In genomic region chr3:148614463-148614862, GRCh38 we compare ENCODE assay signal across 23 cellular contexts.
"Had no signal": no experiment of that assay in that cellular context is flagged by ENCODE, and none has a peak within 500 bp of the region (broad histone marks: within the 10 kb centered on the region; RNA-seq: fewer than 3 reads in every experiment).

No MANE protein-coding gene starts in this region.

- H3K4me1 ChIP-seq: body of pancreas, spleen, upper lobe of left lung had no signal

- H3K27ac Mint-ChIP-seq: activated B cell treated with CpG ODN at 0.5 μM for 24 hours; activated CD4-positive, alpha-beta T cell treated with anti-CD3 and anti-CD28 coated beads for 36 hours; activated naive CD8-positive, alpha-beta T cell treated with anti-CD3 and anti-CD28 coated beads, Interleukin-2, amount 50 U/mL, for 24 hours; dendritic cell treated with granulocyte-macrophage colony-stimulating factor and Interleukin-4, amounts not matched to agents 40 ng/mL and 50 ng/mL, for 4 days; memory B cell; nephron progenitor cell had no signal

- DNase-seq: activated B cell treated with CpG ODN at 0.5 μM for 24 hours; activated CD4-positive, alpha-beta T cell treated with anti-CD3 and anti-CD28 coated beads for 36 hours; activated CD4-positive, alpha-beta T cell treated with anti-CD3 and anti-CD28 coated beads, Interleukin-2, amount 50 U/mL, for 48 hours; activated CD8-positive, alpha-beta memory T cell treated with anti-CD3 and anti-CD28 coated beads, Interleukin-2, amount 50 U/mL, for 48 hours; activated gamma-delta T cell; activated naive CD4-positive, alpha-beta T cell treated with anti-CD3 and anti-CD28 coated beads, Interleukin-2, amount 50 U/mL, for 16 hours; activated naive CD8-positive, alpha-beta T cell treated with anti-CD3 and anti-CD28 coated beads, Interleukin-2, amount 50 U/mL, for 24 hours; activated T-cell treated with anti-CD3 and anti-CD28 coated beads, Interleukin-2, amount 50 U/mL, for 48 hours; body of pancreas; effector CD4-positive, alpha-beta T cell; foreskin melanocyte; hippocampal formation; nephron progenitor cell; occipital lobe; posterior cingulate gyrus; spleen; stimulated activated CD4-positive, alpha-beta T cell treated with anti-CD3 and anti-CD28 coated beads, Interleukin-4, amount 100 ng/mL, for 1 hour; stimulated activated naive CD4-positive, alpha-beta T cell; T-helper 1 cell; upper lobe of left lung had no signal

- H3K4me3 ChIP-seq: body of pancreas, cardiac muscle cell, spleen, upper lobe of left lung had no signal

- H3K9me3 ChIP-seq: body of pancreas, upper lobe of left lung had no signal

- H3K4me1 Mint-ChIP-seq: activated B cell treated with CpG ODN at 0.5 μM for 24 hours; activated CD4-positive, alpha-beta T cell treated with anti-CD3 and anti-CD28 coated beads for 36 hours; activated naive CD8-positive, alpha-beta T cell treated with anti-CD3 and anti-CD28 coated beads, Interleukin-2, amount 50 U/mL, for 24 hours; nephron progenitor cell had no signal

- H3K4me3 Mint-ChIP-seq: activated B cell treated with CpG ODN at 0.5 μM for 24 hours; activated CD4-positive, alpha-beta T cell treated with anti-CD3 and anti-CD28 coated beads for 36 hours; activated naive CD8-positive, alpha-beta T cell treated with anti-CD3 and anti-CD28 coated beads, Interleukin-2, amount 50 U/mL, for 24 hours; dendritic cell treated with granulocyte-macrophage colony-stimulating factor and Interleukin-4, amounts not matched to agents 40 ng/mL and 50 ng/mL, for 4 days; memory B cell; nephron progenitor cell had no signal

- H3K27me3 Mint-ChIP-seq: activated B cell treated with CpG ODN at 0.5 μM for 24 hours; activated CD4-positive, alpha-beta T cell treated with anti-CD3 and anti-CD28 coated beads for 36 hours; activated naive CD8-positive, alpha-beta T cell treated with anti-CD3 and anti-CD28 coated beads, Interleukin-2, amount 50 U/mL, for 24 hours; dendritic cell treated with granulocyte-macrophage colony-stimulating factor and Interleukin-4, amounts not matched to agents 40 ng/mL and 50 ng/mL, for 4 days; memory B cell had no signal

- H3K27me3 ChIP-seq: body of pancreas, cardiac muscle cell, spleen, upper lobe of left lung had no signal

- H3K27ac ChIP-seq: body of pancreas, cardiac muscle cell, spleen, upper lobe of left lung had no signal

- H3K36me3 ChIP-seq: cardiac muscle cell, spleen, upper lobe of left lung had no signal

- H3K9me3 Mint-ChIP-seq: activated B cell treated with CpG ODN at 0.5 μM for 24 hours; activated naive CD8-positive, alpha-beta T cell treated with anti-CD3 and anti-CD28 coated beads, Interleukin-2, amount 50 U/mL, for 24 hours; dendritic cell treated with granulocyte-macrophage colony-stimulating factor and Interleukin-4, amounts not matched to agents 40 ng/mL and 50 ng/mL, for 4 days; memory B cell; nephron progenitor cell had no signal

- H3K36me3 Mint-ChIP-seq: memory B cell had no signal
